Comparison of ENCODE assay signal across 20 cellular contexts in genomic region chr15:60387321-60387720, GRCh38. TPM values are rescaled to one million over a fixed set of nuclear protein-coding genes. Genes with fewer than 3 reads are reported as not detected.
A peak's percentile ranks its signal among the peaks of the same experiment; 100 is the strongest.
DNase-seq lines count a peak whose midpoint lies in the region; ATAC-seq, FAIRE-seq and TF ChIP-seq lines count a peak whose summit lies in the region.
"Had no signal": no experiment of that assay in that cellular context is flagged by ENCODE, and none has a peak within 500 bp of the region (broad histone marks: within the 10 kb centered on the region; RNA-seq: fewer than 3 reads in every experiment).

No MANE protein-coding gene starts in this region.

- H3K4me1 ChIP-seq in keratinocyte (ENCODE audit: control insufficient read depth, extremely low read depth, insufficient read depth, low read length) (peaks cover 90% of the 10 kb centered on the region), mesendoderm (ENCODE audit: control insufficient read depth, low read depth, low read length) (peaks cover 3% of the 10 kb centered on the region)

- WGBS in mesendoderm (ENCODE audit: extremely low coverage, insufficient coverage, low lambda C conversion rate): no CpG with 5 or more reads among the region's 1 CpG

- H2AFZ ChIP-seq in keratinocyte (ENCODE audit: control insufficient read depth, low read length): no peak overlapping the region

- H3K9me3 Mint-ChIP-seq in HFFc6 (no peaks in the 10 kb centered on the region; the same call in 1 of the 2 replicates), type B pancreatic cell (peaks cover 6% of the 10 kb centered on the region)
- H3K9me3 Mint-ChIP-seq in activated T-helper 17 cell treated with anti-CD3 and anti-CD28 coated beads, Interleukin-2, amount 50 U/mL, for 72 hours: no peaks in the 10 kb centered on the region
- H3K9me3 Mint-ChIP-seq in activated T-helper 2 cell treated with anti-CD3 and anti-CD28 coated beads, Interferon-gamma antibody, Interleukin-2, Interleukin-4, amounts not matched to agents 10 μg/mL and 5 μg/mL and 100 μg/mL, durations not matched to agents 14 hours and 24 hours and 36 hours: no peaks in the 10 kb centered on the region
- H3K9me3 Mint-ChIP-seq: activated naive CD8-positive, alpha-beta T cell treated with anti-CD3 and anti-CD28 coated beads, Interleukin-2, amount 10 ng/mL, durations not matched to agents 7 days and 5 days; naive thymus-derived CD8-positive, alpha-beta T cell had no signal

- intact Hi-C loops in activated T-helper 2 cell treated with anti-CD3 and anti-CD28 coated beads, Interferon-gamma antibody, Interleukin-2, Interleukin-4, amounts not matched to agents 10 μg/mL and 5 μg/mL and 100 μg/mL, durations not matched to agents 14 hours and 24 hours and 36 hours (cut with micrococcal nuclease): no loop called here

- H3K27ac ChIP-seq in keratinocyte (ENCODE audit: control insufficient read depth, insufficient read depth, low read length) (peak overlapping the region; percentile 59), mesendoderm (ENCODE audit: low read depth, low read length) (no peak overlapping the region)
- H3K27ac ChIP-seq: right lobe of liver had no signal

- dilution Hi-C loops in keratinocyte (cut with MboI; ENCODE audit: extremely low pct_ligation_motif_present, low sequenced_read_pairs): no loop called here

- H4K5ac ChIP-seq in mesendoderm (ENCODE audit: low read length): no peak overlapping the region

- peaks cover 28% of the 10 kb centered on the region for H3K79me1 ChIP-seq in mesendoderm (ENCODE audit: low read length)

- no peak overlapping the region for H2BK120ac ChIP-seq in mesendoderm (ENCODE audit: low read depth, low read length)

- no peak overlapping the region for H2AK5ac ChIP-seq in mesendoderm (ENCODE audit: low read length)

- no peak overlapping the region for H3K23ac ChIP-seq in mesendoderm (ENCODE audit: low read length)

- peaks cover 24 to 72% of the 10 kb centered on the region in 2 experiments for H3K36me3 ChIP-seq in keratinocyte (ENCODE audit: control insufficient read depth in 2 of 2, extremely low read depth in 1 of 2, insufficient read depth in 2 of 2, low read length in 2 of 2)
- peaks cover 2% of the 10 kb centered on the region for H3K36me3 ChIP-seq in mesendoderm (ENCODE audit: control insufficient read depth, insufficient read depth, low read length)

- DNase-seq in HFFc6 (no peak), keratinocyte (ENCODE audit: low read depth, low spot score) (peak; percentile 33), type B pancreatic cell (ENCODE audit: extremely low spot score, unreplicated experiment) (no peak), mesendoderm (no peak), activated T-cell treated with anti-CD3 and anti-CD28 coated beads for 4 hours (no peak)
- no peak for DNase-seq in activated T-helper 2 cell treated with anti-CD3 and anti-CD28 coated beads, Interferon-gamma antibody, Interleukin-2, Interleukin-4, amounts not matched to agents 10 μg/mL and 5 μg/mL and 100 μg/mL, durations not matched to agents 14 hours and 24 hours and 36 hours (ENCODE audit: low spot score)
- DNase-seq: activated CD8-positive, alpha-beta memory T cell treated with anti-CD3 and anti-CD28 coated beads, Interleukin-2, amount 10 ng/mL, durations not matched to agents 7 days and 5 days; activated naive CD8-positive, alpha-beta T cell treated with anti-CD3 and anti-CD28 coated beads, Interleukin-2, amount 10 ng/mL, durations not matched to agents 7 days and 5 days; effector CD8-positive, alpha-beta T cell; HCEC 1CT; kidney glomerular epithelial cell; MM.1S; naive thymus-derived CD8-positive, alpha-beta T cell; NCI-H1436 treated with DMSO at 0.1 percent for 48 hours; NCI-H524 treated with DMSO at 0.1 percent for 48 hours; right lobe of liver; SW 1271 had no signal

- H3K27me3 ChIP-seq in keratinocyte (ENCODE audit: control insufficient read depth, extremely low read depth, insufficient read depth, low read length): no peaks in the 10 kb centered on the region
- H3K27me3 ChIP-seq in mesendoderm (ENCODE audit: insufficient read depth, low read length, poor library complexity): no peaks in the 10 kb centered on the region
- H3K27me3 ChIP-seq: right lobe of liver had no signal

- FAIRE-seq in keratinocyte (lab: Jason Lieb, UNC): no peak
- FAIRE-seq: K562 had no signal

- H4K8ac ChIP-seq in mesendoderm (ENCODE audit: low read depth, low read length): no peak overlapping the region

- peaks cover 93% of the 10 kb centered on the region for H3K4me1 Mint-ChIP-seq in HFFc6 (ENCODE audit: low read depth)
- peaks cover 26% of the 10 kb centered on the region for H3K4me1 Mint-ChIP-seq in activated T-helper 17 cell treated with anti-CD3 and anti-CD28 coated beads, Interleukin-2, amount 50 U/mL, for 72 hours
- H3K4me1 Mint-ChIP-seq in type B pancreatic cell (ENCODE audit: unreplicated experiment): peaks cover 38% of the 10 kb centered on the region
- peaks cover 46% of the 10 kb centered on the region for H3K4me1 Mint-ChIP-seq in activated T-helper 2 cell treated with anti-CD3 and anti-CD28 coated beads, Interferon-gamma antibody, Interleukin-2, Interleukin-4, amounts not matched to agents 10 μg/mL and 5 μg/mL and 100 μg/mL, durations not matched to agents 14 hours and 24 hours and 36 hours (ENCODE audit: low read depth)

- no peaks in the 10 kb centered on the region for H3K9me3 ChIP-seq in keratinocyte (ENCODE audit: control insufficient read depth, low read depth, low read length)
- H3K9me3 ChIP-seq: right lobe of liver had no signal

- H3K4me3 Mint-ChIP-seq in HFFc6 (peak overlapping the region; percentile 70), type B pancreatic cell (peak overlapping the region; percentile 56)
- H3K4me3 Mint-ChIP-seq in activated T-helper 17 cell treated with anti-CD3 and anti-CD28 coated beads, Interleukin-2, amount 50 U/mL, for 72 hours: peak overlapping the region; percentile 13
- H3K4me3 Mint-ChIP-seq in activated T-helper 2 cell treated with anti-CD3 and anti-CD28 coated beads, Interferon-gamma antibody, Interleukin-2, Interleukin-4, amounts not matched to agents 10 μg/mL and 5 μg/mL and 100 μg/mL, durations not matched to agents 14 hours and 24 hours and 36 hours (ENCODE audit: low read depth): no peak overlapping the region
- H3K4me3 Mint-ChIP-seq: activated CD8-positive, alpha-beta memory T cell treated with anti-CD3 and anti-CD28 coated beads, Interleukin-2, amount 10 ng/mL, durations not matched to agents 7 days and 5 days; activated naive CD8-positive, alpha-beta T cell treated with anti-CD3 and anti-CD28 coated beads, Interleukin-2, amount 10 ng/mL, durations not matched to agents 7 days and 5 days; naive thymus-derived CD8-positive, alpha-beta T cell had no signal

- peaks cover 76% of the 10 kb centered on the region for H3K36me3 Mint-ChIP-seq in HFFc6 (ENCODE audit: low read depth)
- H3K36me3 Mint-ChIP-seq in activated T-helper 17 cell treated with anti-CD3 and anti-CD28 coated beads, Interleukin-2, amount 50 U/mL, for 72 hours (ENCODE audit: low read depth): peaks cover 67% of the 10 kb centered on the region
- H3K36me3 Mint-ChIP-seq in type B pancreatic cell: peaks cover 49% of the 10 kb centered on the region
- H3K36me3 Mint-ChIP-seq in activated T-helper 2 cell treated with anti-CD3 and anti-CD28 coated beads, Interferon-gamma antibody, Interleukin-2, Interleukin-4, amounts not matched to agents 10 μg/mL and 5 μg/mL and 100 μg/mL, durations not matched to agents 14 hours and 24 hours and 36 hours (ENCODE audit: low read depth): peaks cover 64% of the 10 kb centered on the region

- H3K27me3 Mint-ChIP-seq in HFFc6 (ENCODE audit: insufficient read depth) (peaks cover 39% of the 10 kb centered on the region), type B pancreatic cell (no peaks in the 10 kb centered on the region)
- no peaks in the 10 kb centered on the region for H3K27me3 Mint-ChIP-seq in activated T-helper 17 cell treated with anti-CD3 and anti-CD28 coated beads, Interleukin-2, amount 50 U/mL, for 72 hours
- H3K27me3 Mint-ChIP-seq in activated T-helper 2 cell treated with anti-CD3 and anti-CD28 coated beads, Interferon-gamma antibody, Interleukin-2, Interleukin-4, amounts not matched to agents 10 μg/mL and 5 μg/mL and 100 μg/mL, durations not matched to agents 14 hours and 24 hours and 36 hours (ENCODE audit: low read depth): no peaks in the 10 kb centered on the region
- H3K27me3 Mint-ChIP-seq: activated CD8-positive, alpha-beta memory T cell treated with anti-CD3 and anti-CD28 coated beads, Interleukin-2, amount 10 ng/mL, durations not matched to agents 7 days and 5 days; activated naive CD8-positive, alpha-beta T cell treated with anti-CD3 and anti-CD28 coated beads, Interleukin-2, amount 10 ng/mL, durations not matched to agents 7 days and 5 days had no signal

- H2BK5ac ChIP-seq in mesendoderm (ENCODE audit: low read length): no peak overlapping the region

- H4K20me1 ChIP-seq in keratinocyte (ENCODE audit: control insufficient read depth, extremely low read depth, insufficient read depth, low read length): peaks cover 89% of the 10 kb centered on the region

- H3K9ac ChIP-seq in keratinocyte (ENCODE audit: control insufficient read depth, extremely low read depth, insufficient read depth, low read length) (peak overlapping the region; percentile 34), mesendoderm (ENCODE audit: low read length) (no peak overlapping the region)

- no peak for ATAC-seq in activated T-helper 17 cell treated with anti-CD3 and anti-CD28 coated beads, Interleukin-2, amount 50 U/mL, for 72 hours (replicated peaks)
- ATAC-seq: activated CD8-positive, alpha-beta memory T cell treated with anti-CD3 and anti-CD28 coated beads, Interleukin-2, amount 10 ng/mL, durations not matched to agents 7 days and 5 days; esophagus mucosa; K562; naive thymus-derived CD8-positive, alpha-beta T cell; right lobe of liver had no signal

- peaks cover 3% of the 10 kb centered on the region for H3K9me1 ChIP-seq in keratinocyte (ENCODE audit: control insufficient read depth, extremely low read depth, insufficient read depth, low read length)

- H3K4me2 ChIP-seq in keratinocyte (ENCODE audit: control insufficient read depth, extremely low read depth, insufficient read depth, low read depth, low read length) (peak overlapping the region; percentile 49), mesendoderm (ENCODE audit: low read length) (no peak overlapping the region)

- H3K18ac ChIP-seq in mesendoderm (ENCODE audit: low read length): no peak overlapping the region

- peaks cover 93% of the 10 kb centered on the region for H3K79me2 ChIP-seq in keratinocyte (ENCODE audit: control insufficient read depth, insufficient read depth, low read length)
- peaks cover 53% of the 10 kb centered on the region for H3K79me2 ChIP-seq in mesendoderm (ENCODE audit: control insufficient read depth, insufficient read depth, low read length)

- no peak overlapping the region for H3K4me3 ChIP-seq in keratinocyte (ENCODE audit: control insufficient read depth in 2 of 3, extremely low read depth in 1 of 3, insufficient read depth in 2 of 3, low read depth in 1 of 3, low read length in 3 of 3)
- no peak overlapping the region for H3K4me3 ChIP-seq in mesendoderm (ENCODE audit: low read length)
- H3K4me3 ChIP-seq: K562, right lobe of liver had no signal

- no peak overlapping the region for H2BK15ac ChIP-seq in mesendoderm (replicated peaks; ENCODE audit: low read depth)

- H3K56ac ChIP-seq in mesendoderm (ENCODE audit: low read length): no peak overlapping the region

- H3K27ac Mint-ChIP-seq in HFFc6 (peak overlapping the region; percentile 73), type B pancreatic cell (peak overlapping the region; percentile 84)
- no peak overlapping the region for H3K27ac Mint-ChIP-seq in activated T-helper 17 cell treated with anti-CD3 and anti-CD28 coated beads, Interleukin-2, amount 50 U/mL, for 72 hours
- H3K27ac Mint-ChIP-seq in activated T-helper 2 cell treated with anti-CD3 and anti-CD28 coated beads, Interferon-gamma antibody, Interleukin-2, Interleukin-4, amounts not matched to agents 10 μg/mL and 5 μg/mL and 100 μg/mL, durations not matched to agents 14 hours and 24 hours and 36 hours: no peak overlapping the region
- H3K27ac Mint-ChIP-seq: activated CD8-positive, alpha-beta memory T cell treated with anti-CD3 and anti-CD28 coated beads, Interleukin-2, amount 10 ng/mL, durations not matched to agents 7 days and 5 days; activated naive CD8-positive, alpha-beta T cell treated with anti-CD3 and anti-CD28 coated beads, Interleukin-2, amount 10 ng/mL, durations not matched to agents 7 days and 5 days had no signal

- H3K4ac ChIP-seq in mesendoderm (ENCODE audit: low read depth, low read length): no peak overlapping the region

- TF ChIP-seq CTCF in HFFc6 (IDR thresholded peaks at IDR 0.05) (no peak), keratinocyte (optimal IDR thresholded peaks at IDR 0.05 in 1 of 3, IDR thresholded peaks at IDR 0.05 in 1 of 3, conservative IDR thresholded peaks at IDR 0.05 in 1 of 3; ENCODE audit: extremely low read depth in 1 of 3, insufficient read depth in 2 of 3, low read length in 3 of 3) (no peak), type B pancreatic cell (conservative IDR thresholded peaks at IDR 0.05) (no peak)

RNA-seq across cellular contexts. Expression of gene ANXA2, which starts 10.5 kb away (rescaled TPM):
- total RNA-seq in HFFc6 (2021; fragmentation: NEBNext Ultra II Directional; extraction: Animal tissue kit (Norgen Biotek cat#: 25700)): 1,000 to 10,000 TPM; 4,445 to 5,074 (median 4,643) TPM
- 100 to 1,000 TPM; 120 to 420 TPM for total RNA-seq in activated T-helper 17 cell treated with anti-CD3 and anti-CD28 coated beads, Interleukin-2, amount 50 U/mL, for 72 hours
- polyA plus RNA-seq in keratinocyte: 10,132 to 15,949 TPM (median 11,017 TPM) in 3 replicates
- 4,066 TPM for polyA plus RNA-seq in keratinocyte (2011; ENCODE audit: low read depth)
- polyA plus RNA-seq in keratinocyte (2011; cell fraction: cytosol; rRNA removed): 14,846 and 18,096 TPM in 2 replicates
- 11,086 and 11,309 TPM in 2 replicates for polyA plus RNA-seq in keratinocyte (2011; cell fraction: nucleus; rRNA removed)
- 4,107 and 9,800 TPM in 2 replicates for polyA plus RNA-seq in keratinocyte (2012; ENCODE audit: low replicate concordance)
- 5,148 to 8,880 TPM (median 8,598 TPM) in 3 replicates for polyA minus RNA-seq in keratinocyte
- polyA minus RNA-seq in keratinocyte (2011; cell fraction: cytosol; rRNA and poly(A)+ RNA removed): 5,055 TPM
- polyA minus RNA-seq in keratinocyte (2011; cell fraction: nucleus; rRNA and poly(A)+ RNA removed): 2,602 and 4,474 TPM in 2 replicates
- 493 and 1,531 TPM in 2 replicates for total RNA-seq in type B pancreatic cell (ENCODE audit: low replicate concordance)
- 433 TPM for polyA plus RNA-seq in mesendoderm (2013, experiment 1 of 2)
- 451 TPM for polyA plus RNA-seq in mesendoderm (2013, experiment 2 of 2)
- 262 and 267 TPM in 2 replicates for total RNA-seq in activated T-helper 2 cell treated with anti-CD3 and anti-CD28 coated beads, Interferon-gamma antibody, Interleukin-2, Interleukin-4, amounts not matched to agents 10 μg/mL and 5 μg/mL and 100 μg/mL, durations not matched to agents 14 hours and 24 hours and 36 hours

Comparison
In these comparisons a context has a peak if more than half of its experiments do, and no peak if none do; other contexts are left out.
1. H3K27ac Mint-ChIP-seq: peak in HFFc6 (single experiment) and type B pancreatic cell (single experiment); none in activated T-helper 17 cell treated with anti-CD3 and anti-CD28 coated beads, Interleukin-2, amount 50 U/mL, for 72 hours (single experiment) and activated T-helper 2 cell treated with anti-CD3 and anti-CD28 coated beads, Interferon-gamma antibody, Interleukin-2, Interleukin-4, amounts not matched to agents 10 μg/mL and 5 μg/mL and 100 μg/mL, durations not matched to agents 14 hours and 24 hours and 36 hours (single experiment).